9 cellular contexts compared by ENCODE assay signal in the genomic region with DNA sequence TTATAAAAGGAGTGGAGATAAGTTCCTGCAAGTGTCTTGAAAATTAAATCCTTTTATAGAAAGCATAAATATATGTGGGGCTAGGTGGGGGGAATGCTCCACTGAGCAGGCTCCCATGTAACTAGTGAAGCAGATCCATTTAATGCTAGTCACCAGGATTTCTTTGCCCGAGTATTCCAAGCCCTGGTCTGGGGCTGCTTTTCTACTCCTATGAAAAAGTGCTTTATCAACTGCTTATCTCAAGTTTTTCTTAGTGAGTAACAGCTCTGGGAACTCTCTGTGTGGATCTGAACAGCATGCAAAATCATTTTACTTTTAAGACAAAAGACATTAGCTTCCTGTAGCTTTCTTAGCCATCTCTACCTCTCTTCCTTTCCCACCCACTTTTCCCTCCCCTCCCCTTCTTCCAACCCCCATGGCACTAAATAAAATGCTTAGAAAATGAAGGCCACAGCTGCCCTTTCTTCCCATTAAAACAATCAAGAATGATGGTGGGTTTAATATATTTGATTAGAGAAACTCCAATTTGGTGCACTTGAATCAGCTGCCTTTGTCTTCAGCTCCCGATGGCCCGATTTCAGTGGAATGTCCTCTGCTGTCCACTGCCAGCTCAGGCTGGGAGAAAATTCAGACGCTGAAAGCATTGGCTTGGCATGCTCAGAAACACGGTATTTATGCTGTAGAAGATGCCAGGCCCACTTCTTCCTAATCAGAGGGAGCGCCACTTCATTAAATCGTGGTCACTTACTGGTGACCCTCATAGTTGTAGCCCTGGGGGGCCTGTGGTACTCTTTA.
DNase-seq lines count a peak whose midpoint lies in the region; ATAC-seq, FAIRE-seq and TF ChIP-seq lines count a peak whose summit lies in the region.
"Had no signal": no experiment of that assay in that cellular context is flagged by ENCODE, and none has a peak within 500 bp of the region (broad histone marks: within the 10 kb centered on the region; RNA-seq: fewer than 3 reads in every experiment).

No MANE protein-coding gene starts in this region.

- H4K20me1 ChIP-seq in HepG2 (ENCODE audit: insufficient read depth, low read length) (no peaks in the 10 kb centered on the region), neural progenitor cell (ENCODE audit: low read depth) (no peaks in the 10 kb centered on the region)

- H3K4me1 ChIP-seq in HepG2 (ENCODE audit: insufficient read depth, low read length) (peaks cover 14% of the 10 kb centered on the region), right lobe of liver (no peaks in the 10 kb centered on the region), esophagus muscularis mucosa (peaks cover 50 to 71% (median 68%) of the 10 kb centered on the region in 4 donors), neural progenitor cell (peaks cover 37% of the 10 kb centered on the region)

- H3K9me3 Mint-ChIP-seq in neural progenitor cell (no peaks in the 10 kb centered on the region), endothelial cell (ENCODE audit: unreplicated experiment) (no peaks in the 10 kb centered on the region)

- H3K4me1 Mint-ChIP-seq in neural progenitor cell (peaks cover 51% of the 10 kb centered on the region), endothelial cell (ENCODE audit: unreplicated experiment) (peaks cover 39% of the 10 kb centered on the region)

- H3K27ac Mint-ChIP-seq in neural progenitor cell (no peak overlapping the region), endothelial cell (ENCODE audit: unreplicated experiment) (no peak overlapping the region)

- H3K27me3 Mint-ChIP-seq in neural progenitor cell (ENCODE audit: insufficient read depth, low read depth) (peaks cover 6% of the 10 kb centered on the region), endothelial cell (ENCODE audit: unreplicated experiment) (peaks cover 5% of the 10 kb centered on the region)

- POLR2A ChIA-PET in HepG2 (lab: Yijun Ruan, JAX), result no interaction called here

- no peak for ATAC-seq in HepG2
- ATAC-seq in right lobe of liver, result no peak
- no peak for ATAC-seq in HG03025 (IDR thresholded peaks at IDR 0.05; ENCODE audit: low FRiP score, unreplicated experiment)

- in situ Hi-C loops in HepG2 (cut with HindIII; ENCODE audit: extremely low pct_ligation_motif_present, low pct_unique_long_range_greater_than_20kb), result no loop called here
- in situ Hi-C loops in G401 (cut with HindIII; ENCODE audit: low sequenced_read_pairs), result no loop called here

- H3K4me3 Mint-ChIP-seq in neural progenitor cell, result no peak overlapping the region
- no peak overlapping the region for H3K4me3 Mint-ChIP-seq in endothelial cell (ENCODE audit: unreplicated experiment)
- H3K4me3 Mint-ChIP-seq: CD14-positive monocyte had no signal

- H3K27ac ChIP-seq in HepG2 (ENCODE audit: extremely low read length, insufficient read depth, low read length) (no peak overlapping the region), right lobe of liver (peak overlapping the region in 1 of 3 donors; percentile 1), esophagus muscularis mucosa (replicated peaks in 1 of 4) (peak overlapping the region; percentile 79 to 92 (median 87)), neural progenitor cell (peak overlapping the region; percentile 76)

- TF ChIP-seq POLR2A in HepG2 (IDR thresholded peaks at IDR 0.05; ENCODE audit: insufficient read depth in 1 of 2, low read depth in 2 of 2, low read length in 2 of 2), result no peak
- TF ChIP-seq POLR2A in right lobe of liver (IDR thresholded peaks at IDR 0.05), result no peak
- TF ChIP-seq POLR2A in esophagus muscularis mucosa (IDR thresholded peaks at IDR 0.05; ENCODE audit: low read depth), result no peak

- WGBS in HepG2 (ENCODE audit: low lambda C conversion rate), result 24% methylated on average over 6 of the region's 7 CpGs
- 72% methylated on average over 6 of the region's 7 CpGs for WGBS in right lobe of liver (ENCODE audit: insufficient coverage, low coverage, low lambda C conversion rate, missing lambda C conversion rate)
- WGBS in esophagus muscularis mucosa, result 46% methylated on average over 7 of the region's 7 CpGs

- BruUV-seq in HepG2 (replicated peaks; lab: Mats Ljungman, UMichigan), result no TSS peak

- H3K79me2 ChIP-seq in HepG2 (ENCODE audit: insufficient read depth, low read length) (no peaks in the 10 kb centered on the region), neural progenitor cell (ENCODE audit: low read depth) (no peaks in the 10 kb centered on the region)

- H3K9ac ChIP-seq in HepG2 (ENCODE audit: insufficient read depth, low read depth, low read length) (no peak overlapping the region), neural progenitor cell (no peak overlapping the region)

- no peak for TF ChIP-seq CTCF in HepG2 (CRISPR knock-in tag; IDR thresholded peaks at IDR 0.05)
- TF ChIP-seq CTCF in right lobe of liver (IDR thresholded peaks at IDR 0.05), result no peak
- no peak for TF ChIP-seq CTCF in esophagus muscularis mucosa (IDR thresholded peaks at IDR 0.05)
- no peak for TF ChIP-seq CTCF in neural progenitor cell (IDR thresholded peaks at IDR 0.05)
- no peak for TF ChIP-seq CTCF in endothelial cell (IDR thresholded peaks at IDR 0.05; ENCODE audit: unreplicated experiment)

- TF ChIP-seq EP300 in HepG2 (IDR thresholded peaks at IDR 0.05; ENCODE audit: low read depth in 2 of 2, low read length in 2 of 2) (no peak), HepG2 (CRISPR knock-in tag; IDR thresholded peaks at IDR 0.05; ENCODE audit: borderline replicate concordance) (no peak), esophagus muscularis mucosa (IDR thresholded peaks at IDR 0.05) (no peak)

- intact Hi-C loops in HepG2 (cut with micrococcal nuclease; ENCODE audit: unreplicated experiment), result no loop called here
- intact Hi-C loops in right lobe of liver (cut with DNase I), result no loop called here
- intact Hi-C loops in esophagus muscularis mucosa (cut with DNase I), result loop anchor here (10.0 kb wide), 1 partner anchor 473 kb away; the partner anchor contains the start of gene FOXO1

- H2AFZ ChIP-seq in HepG2 (ENCODE audit: low read length) (no peak overlapping the region), neural progenitor cell (replicated peaks) (no peak overlapping the region)

- H3K9me3 ChIP-seq in HepG2 (ENCODE audit: low read length) (no peaks in the 10 kb centered on the region), right lobe of liver (no peaks in the 10 kb centered on the region), esophagus muscularis mucosa (no peaks in the 10 kb centered on the region), neural progenitor cell (ENCODE audit: low read depth) (no peaks in the 10 kb centered on the region)

- no peak overlapping the region for H3K4me2 ChIP-seq in HepG2 (ENCODE audit: low read depth, low read length)
- peak overlapping the region; percentile 50 for H3K4me2 ChIP-seq in neural progenitor cell

- H3K4me3 ChIP-seq in HepG2 (replicated peaks in 1 of 3; ENCODE audit: insufficient read depth in 1 of 3, low read depth in 2 of 3, low read length in 3 of 3) (no peak overlapping the region), right lobe of liver (no peak overlapping the region), esophagus muscularis mucosa (no peak overlapping the region), neural progenitor cell (no peak overlapping the region)

- no peak for FAIRE-seq in HepG2 (lab: Jason Lieb, UNC)

- H3K36me3 Mint-ChIP-seq in neural progenitor cell (peaks cover 1% of the 10 kb centered on the region), endothelial cell (ENCODE audit: low read depth, unreplicated experiment) (peaks cover 3% of the 10 kb centered on the region)
- H3K36me3 Mint-ChIP-seq: CD14-positive monocyte had no signal

- no peak for DNase-seq in HepG2 (ENCODE audit: low spot score)
- DNase-seq in right lobe of liver, result no peak
- DNase-seq in esophagus muscularis mucosa (ENCODE audit: extremely low spot score), result no peak
- DNase-seq in neural progenitor cell (ENCODE audit: low spot score), result no peak
- no peak for DNase-seq in G401 (ENCODE audit: low spot score)
- DNase-seq in endothelial cell (ENCODE audit: low spot score), result no peak
- DNase-seq in NCI-H1092 treated with DMSO at 0.1 percent for 48 hours (lab: John Stamatoyannopoulos, UW), result no peak

- TF ChIP-seq RAD21 in HepG2 (CRISPR knock-in tag; IDR thresholded peaks at IDR 0.05), result no peak

- CTCF ChIA-PET in HepG2 (lab: Yijun Ruan, JAX; ENCODE audit: low intra/inter-chr PET ratio, low total read pairs), result no interaction called here

- H3K27me3 ChIP-seq in HepG2 (ENCODE audit: control insufficient read depth in 1 of 2, insufficient read depth in 2 of 2, low read length in 2 of 2), result peaks cover 0 to 10% of the 10 kb centered on the region in 2 experiments; a peak in 3 of 5 replicates
- no peaks in the 10 kb centered on the region for H3K27me3 ChIP-seq in right lobe of liver
- H3K27me3 ChIP-seq in esophagus muscularis mucosa, result no peaks in the 10 kb centered on the region
- no peaks in the 10 kb centered on the region for H3K27me3 ChIP-seq in neural progenitor cell

- no peaks in the 10 kb centered on the region for H3K36me3 ChIP-seq in HepG2 (replicated peaks in 1 of 2; ENCODE audit: control insufficient read depth in 1 of 2, insufficient read depth in 2 of 2, low read length in 2 of 2)
- no peaks in the 10 kb centered on the region for H3K36me3 ChIP-seq in right lobe of liver
- H3K36me3 ChIP-seq in esophagus muscularis mucosa, result no peaks in the 10 kb centered on the region
- H3K36me3 ChIP-seq in neural progenitor cell, result no peaks in the 10 kb centered on the region

- peaks cover 19% of the 10 kb centered on the region for H3F3A ChIP-seq in neural progenitor cell (ENCODE audit: low read depth)

TF ChIP-seq in HepG2, 621 proteins besides CTCF, POLR2A, EP300 and RAD21:
- TF ChIP-seq HNRNPK (IDR thresholded peaks at IDR 0.05; ENCODE audit: low read depth, low read length, poor library complexity, severe bottlenecking), result peak; percentile 32
- TF ChIP-seq ZNF224 (CRISPR knock-in tag; IDR thresholded peaks at IDR 0.05), result no peak
- TF ChIP-seq MZF1 (CRISPR knock-in tag; IDR thresholded peaks at IDR 0.05; ENCODE audit: borderline replicate concordance), result no peak
- TF ChIP-seq FUBP1 (CRISPR knock-in tag; IDR thresholded peaks at IDR 0.05; ENCODE audit: borderline replicate concordance), result no peak
- TF ChIP-seq NCOA5 (CRISPR knock-in tag; IDR thresholded peaks at IDR 0.05), result no peak
- TF ChIP-seq HCFC1 (IDR thresholded peaks at IDR 0.05; ENCODE audit: low read depth, low read length), result no peak
